Comparison of ENCODE assay signal across 9 cellular contexts in genomic region chr6:219019-219570, GRCh38.
DNase-seq lines count a peak whose midpoint lies in the region; ATAC-seq and TF ChIP-seq lines count a peak whose summit lies in the region.
"Had no signal": no experiment of that assay in that cellular context is flagged by ENCODE, and none has a peak within 500 bp of the region (broad histone marks: within the 10 kb centered on the region; RNA-seq: fewer than 3 reads in every experiment).

No MANE protein-coding gene starts in this region.

- H3K9me3 Mint-ChIP-seq in nephron progenitor cell = peaks cover 4% of the 10 kb centered on the region

- H3K36me3 Mint-ChIP-seq in nephron progenitor cell (ENCODE audit: low read depth) = no peaks in the 10 kb centered on the region

- in situ Hi-C loops in KBM-7 (cut with MboI; ENCODE audit: low pct_unique_long_range_greater_than_20kb, low sequenced_read_pairs) = no loop called here

- DNase-seq in KBM-7 (peak; percentile 33), nephron progenitor cell (no peak), medulla oblongata (ENCODE audit: extremely low spot score) (no peak)
- DNase-seq in activated CD8-positive, alpha-beta memory T cell treated with anti-CD3 and anti-CD28 coated beads, Interleukin-2, amount 50 U/mL, for 48 hours = no peak
- DNase-seq: NCI-H1092 treated with DMSO at 0.1 percent for 48 hours had no signal

- TF ChIP-seq CTCF in nephron progenitor cell (IDR thresholded peaks at IDR 0.05) = no peak

- H3K4me1 Mint-ChIP-seq in nephron progenitor cell = peaks cover 85% of the 10 kb centered on the region

- TF ChIP-seq POLR2A in GM19099 (IDR thresholded peaks at IDR 0.05; ENCODE audit: extremely low read depth, insufficient read length, low read depth) = peak; percentile 14

- H3K4me3 Mint-ChIP-seq in nephron progenitor cell = no peak overlapping the region

- peaks cover 14% of the 10 kb centered on the region for H3K27me3 Mint-ChIP-seq in nephron progenitor cell (ENCODE audit: low read depth, poor library complexity)

- peak overlapping the region; percentile 87 for H3K27ac Mint-ChIP-seq in nephron progenitor cell

- ATAC-seq in GM21825 (IDR thresholded peaks at IDR 0.05; ENCODE audit: unreplicated experiment) (peak; percentile 1), HG03139 (IDR thresholded peaks at IDR 0.05; ENCODE audit: unreplicated experiment) (no peak)
- ATAC-seq: esophagus mucosa had no signal
